ENCODE assay signal across 8 cellular contexts in the genomic region with DNA sequence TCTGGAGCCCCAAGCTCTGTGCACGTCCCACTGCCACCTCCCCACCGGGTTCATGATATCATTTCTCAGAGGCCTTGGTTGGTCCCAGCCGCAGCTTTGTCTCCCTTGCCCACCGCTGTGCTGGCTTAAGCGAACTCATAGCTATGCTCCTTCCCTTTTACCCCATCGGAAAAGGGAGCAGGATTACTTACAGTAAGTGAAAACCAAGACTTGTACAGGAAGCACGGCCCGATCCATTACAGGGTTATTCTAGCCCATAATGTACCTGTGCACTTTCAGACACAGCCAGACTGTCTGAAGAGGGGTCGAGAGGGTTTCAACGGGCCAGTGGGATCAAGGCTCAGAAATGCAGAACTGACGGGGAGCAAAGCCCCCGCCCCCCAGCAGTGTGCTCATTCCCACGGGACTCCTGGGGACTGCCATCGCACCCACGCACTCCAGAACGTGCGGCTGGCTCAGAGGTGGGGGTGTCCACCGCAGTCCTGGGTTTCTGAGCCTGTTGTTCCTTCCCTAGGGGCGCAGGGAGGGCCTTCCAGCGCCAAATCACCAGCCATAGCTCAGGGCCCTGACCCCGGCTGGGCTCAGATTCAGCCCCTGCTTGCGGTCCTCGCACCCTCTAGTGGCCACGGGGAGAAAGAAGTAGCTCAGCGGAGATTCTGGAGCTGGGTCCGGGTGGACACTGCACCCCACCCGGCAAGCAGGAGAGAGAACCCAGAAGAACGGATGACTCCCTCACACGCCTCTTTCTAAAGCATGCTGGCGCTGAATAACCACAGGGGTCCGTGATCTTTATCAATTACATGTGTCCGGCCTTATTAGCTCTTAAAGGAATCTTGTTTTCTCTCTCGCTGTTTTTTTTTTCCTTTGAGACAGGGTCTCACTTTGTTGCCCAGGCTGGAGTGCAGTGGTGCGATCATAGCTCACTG. TPM values are rescaled to one million over a fixed set of nuclear protein-coding genes. Genes with fewer than 3 reads are reported as not detected.
DNase-seq lines count a peak whose midpoint lies in the region; ATAC-seq and TF ChIP-seq lines count a peak whose summit lies in the region.

No MANE protein-coding gene starts in this region.

- H3K36me3 ChIP-seq in HEK293 (ENCODE audit: control insufficient read depth in 2 of 2, insufficient read depth in 1 of 2, low read length in 2 of 2) (no peaks in the 10 kb centered on the region), kidney epithelial cell (ENCODE audit: control insufficient read depth, insufficient read depth, low read length) (no peaks in the 10 kb centered on the region)

- no peaks in the 10 kb centered on the region for H3K9me3 ChIP-seq in HEK293 (ENCODE audit: control insufficient read depth, insufficient read depth, low read depth, low read length)

- DNase-seq in GM10266 (ENCODE audit: extremely low spot score) (peak; percentile 87), NCI-H1694 (lab: John Stamatoyannopoulos, UW) (peak; percentile 13), WTC11 (ENCODE audit: low spot score) (peak; percentile 92), cardiac fibroblast (ENCODE audit: low read depth in 2 of 2) (peak; percentile 68 to 74), kidney epithelial cell (ENCODE audit: low read depth) (peak; percentile 9)
- peak; percentile 35 to 60 (median 40) for DNase-seq in stimulated activated CD4-positive, alpha-beta T cell treated with anti-CD3 and anti-CD28 coated beads, Interleukin-1b, Interleukin-23, amount 100 ng/mL, for 24 hours (ENCODE audit: low read depth in 4 of 4, low spot score in 1 of 4)

- ATAC-seq in WTC11, result peak; percentile 88
- ATAC-seq in HG03025 (IDR thresholded peaks at IDR 0.05; ENCODE audit: low FRiP score, unreplicated experiment), result no peak

- TF ChIP-seq CTCF in GM10266 (IDR thresholded peaks at IDR 0.05; ENCODE audit: control insufficient read depth, insufficient read depth, low read depth, missing control alignments), result peak; percentile 84
- peak; percentile 86 for TF ChIP-seq CTCF in HEK293 (tag by site-specific recombination; IDR thresholded peaks at IDR 0.05)
- peak; percentile 80 for TF ChIP-seq CTCF in WTC11 (IDR thresholded peaks at IDR 0.05)
- TF ChIP-seq CTCF in cardiac fibroblast (IDR thresholded peaks at IDR 0.05; ENCODE audit: low read depth, low read length), result peak; percentile 95
- TF ChIP-seq CTCF in kidney epithelial cell (IDR thresholded peaks at IDR 0.05; ENCODE audit: insufficient read depth, low read length, poor library complexity, severe bottlenecking), result peak; percentile 96

- H3K27ac Mint-ChIP-seq in WTC11, result no peak overlapping the region

- H3K27me3 Mint-ChIP-seq in WTC11 (ENCODE audit: low read depth), result no peaks in the 10 kb centered on the region; the same call in none of the 2 replicates

- CTCF ChIA-PET in HEK293 (lab: Yijun Ruan, JAX), result interaction anchor here (0.6 to 2.5 kb wide), 53 partner anchors 9 to 441 kb away, joined by 3 to 18 read pairs (median 6); no protein-coding TSS in a partner anchor
- CTCF ChIA-PET in WTC11 (lab: Charles Lee), result interaction anchor here (0.6 to 8.9 kb wide), 72 partner anchors 10 to 419 kb away, joined by 3 to 436 read pairs (median 7); a partner anchor contains a TSS

- no peaks in the 10 kb centered on the region for H3K4me1 ChIP-seq in HEK293 (ENCODE audit: control insufficient read depth, insufficient read depth, low read length)

- peak overlapping the region; percentile 25; the same call in 1 of the 2 replicates for H3K4me3 Mint-ChIP-seq in WTC11

- POLR2A ChIA-PET in HEK293 (lab: Yijun Ruan, JAX), result interaction anchor here (0.5 to 2.2 kb wide), 8 partner anchors 12 to 349 kb away, joined by 3 to 7 read pairs (median 4); a partner anchor contains a TSS
- POLR2A ChIA-PET in WTC11 (lab: Charles Lee), result interaction anchor here (0.5 to 2.0 kb wide), 5 partner anchors 29 to 167 kb away, joined by 3 to 9 read pairs (median 4); a partner anchor contains a TSS

- H3K4me1 Mint-ChIP-seq in WTC11, result peaks cover 6% of the 10 kb centered on the region

- no peaks in the 10 kb centered on the region for H3K9me3 Mint-ChIP-seq in WTC11

- peaks cover 3% of the 10 kb centered on the region for H3K27me3 ChIP-seq in kidney epithelial cell (ENCODE audit: control insufficient read depth, insufficient read depth, low read length)

- no peak overlapping the region for H3K27ac ChIP-seq in HEK293 (ENCODE audit: extremely low read depth, low read depth, low read length)

- no peaks in the 10 kb centered on the region for H3K36me3 Mint-ChIP-seq in WTC11

- H3K4me3 ChIP-seq in HEK293 (ENCODE audit: low read depth, low read length), result no peak overlapping the region
- H3K4me3 ChIP-seq in cardiac fibroblast (replicated peaks in 1 of 2; ENCODE audit: low read depth in 2 of 2, low read length in 2 of 2), result peak overlapping the region in 1 of 2 donors; percentile 30
- peak overlapping the region; percentile 27 for H3K4me3 ChIP-seq in kidney epithelial cell (ENCODE audit: low read depth, low read length)

TF ChIP-seq in HEK293, 187 proteins besides CTCF, POLR2A, EP300 and RAD21 (continues in another document):
- TF ChIP-seq, protein P1, sequence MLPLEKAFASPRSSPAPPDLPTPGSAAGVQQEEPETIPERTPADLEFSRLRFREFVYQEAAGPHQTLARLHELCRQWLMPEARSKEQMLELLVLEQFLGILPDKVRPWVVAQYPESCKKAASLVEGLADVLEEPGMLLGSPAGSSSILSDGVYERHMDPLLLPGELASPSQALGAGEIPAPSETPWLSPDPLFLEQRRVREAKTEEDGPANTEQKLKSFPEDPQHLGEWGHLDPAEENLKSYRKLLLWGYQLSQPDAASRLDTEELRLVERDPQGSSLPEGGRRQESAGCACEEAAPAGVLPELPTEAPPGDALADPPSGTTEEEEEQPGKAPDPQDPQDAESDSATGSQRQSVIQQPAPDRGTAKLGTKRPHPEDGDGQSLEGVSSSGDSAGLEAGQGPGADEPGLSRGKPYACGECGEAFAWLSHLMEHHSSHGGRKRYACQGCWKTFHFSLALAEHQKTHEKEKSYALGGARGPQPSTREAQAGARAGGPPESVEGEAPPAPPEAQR (tag by site-specific recombination; IDR thresholded peaks at IDR 0.05), result no peak
- no peak for TF ChIP-seq ZNF19 (tag by site-specific recombination; IDR thresholded peaks at IDR 0.05; ENCODE audit: low read depth)
- no peak for TF ChIP-seq ZFP41 (tag by site-specific recombination; IDR thresholded peaks at IDR 0.05; ENCODE audit: borderline replicate concordance)
- TF ChIP-seq ZNF654 (tag by site-specific recombination; IDR thresholded peaks at IDR 0.05; ENCODE audit: low read depth), result peak; percentile 61
- 0 out of 2 replicates have a peak, but pooled peaks have one; percentile 18 for TF ChIP-seq GLIS2 (tag by site-specific recombination; IDR thresholded peaks at IDR 0.05)
- TF ChIP-seq ZNF548 (tag by site-specific recombination; IDR thresholded peaks at IDR 0.05), result no peak

TF ChIP-seq in WTC11, 78 proteins besides CTCF, POLR2A, EP300 and RAD21 (continues in another document):
- TF ChIP-seq ZNF671 (CRISPR knock-in tag; IDR thresholded peaks at IDR 0.05) (no peak), TEAD1 (CRISPR knock-in tag; IDR thresholded peaks at IDR 0.05) (0 out of 2 replicates have a peak, but pooled peaks have one; percentile 29), ZBTB21 (CRISPR knock-in tag; IDR thresholded peaks at IDR 0.05; ENCODE audit: borderline replicate concordance) (no peak), ZNF263 (CRISPR knock-in tag; IDR thresholded peaks at IDR 0.05; ENCODE audit: low read depth) (no peak), CBFB (CRISPR knock-in tag; IDR thresholded peaks at IDR 0.05; ENCODE audit: low read depth) (no peak), FOXP1 (CRISPR knock-in tag; IDR thresholded peaks at IDR 0.05; ENCODE audit: borderline replicate concordance) (no peak), ZNF423 (CRISPR knock-in tag; IDR thresholded peaks at IDR 0.05) (no peak)
- TF ChIP-seq, protein P2, sequence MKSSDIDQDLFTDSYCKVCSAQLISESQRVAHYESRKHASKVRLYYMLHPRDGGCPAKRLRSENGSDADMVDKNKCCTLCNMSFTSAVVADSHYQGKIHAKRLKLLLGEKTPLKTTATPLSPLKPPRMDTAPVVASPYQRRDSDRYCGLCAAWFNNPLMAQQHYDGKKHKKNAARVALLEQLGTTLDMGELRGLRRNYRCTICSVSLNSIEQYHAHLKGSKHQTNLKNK (CRISPR knock-in tag; IDR thresholded peaks at IDR 0.05), result no peak
- TF ChIP-seq, protein P3, sequence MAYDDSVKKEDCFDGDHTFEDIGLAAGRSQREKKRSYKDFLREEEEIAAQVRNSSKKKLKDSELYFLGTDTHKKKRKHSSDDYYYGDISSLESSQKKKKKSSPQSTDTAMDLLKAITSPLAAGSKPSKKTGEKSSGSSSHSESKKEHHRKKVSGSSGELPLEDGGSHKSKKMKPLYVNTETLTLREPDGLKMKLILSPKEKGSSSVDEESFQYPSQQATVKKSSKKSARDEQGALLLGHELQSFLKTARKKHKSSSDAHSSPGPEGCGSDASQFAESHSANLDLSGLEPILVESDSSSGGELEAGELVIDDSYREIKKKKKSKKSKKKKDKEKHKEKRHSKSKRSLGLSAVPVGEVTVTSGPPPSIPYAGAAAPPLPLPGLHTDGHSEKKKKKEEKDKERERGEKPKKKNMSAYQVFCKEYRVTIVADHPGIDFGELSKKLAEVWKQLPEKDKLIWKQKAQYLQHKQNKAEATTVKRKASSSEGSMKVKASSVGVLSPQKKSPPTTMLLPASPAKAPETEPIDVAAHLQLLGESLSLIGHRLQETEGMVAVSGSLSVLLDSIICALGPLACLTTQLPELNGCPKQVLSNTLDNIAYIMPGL (CRISPR knock-in tag; IDR thresholded peaks at IDR 0.05), result peak; percentile 68; the same call in 1 of the 2 replicates
- TF ChIP-seq, protein P4, sequence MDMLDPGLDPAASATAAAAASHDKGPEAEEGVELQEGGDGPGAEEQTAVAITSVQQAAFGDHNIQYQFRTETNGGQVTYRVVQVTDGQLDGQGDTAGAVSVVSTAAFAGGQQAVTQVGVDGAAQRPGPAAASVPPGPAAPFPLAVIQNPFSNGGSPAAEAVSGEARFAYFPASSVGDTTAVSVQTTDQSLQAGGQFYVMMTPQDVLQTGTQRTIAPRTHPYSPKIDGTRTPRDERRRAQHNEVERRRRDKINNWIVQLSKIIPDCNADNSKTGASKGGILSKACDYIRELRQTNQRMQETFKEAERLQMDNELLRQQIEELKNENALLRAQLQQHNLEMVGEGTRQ (CRISPR knock-in tag; IDR thresholded peaks at IDR 0.05), result no peak

RNA-seq across cellular contexts. Expression of a gene that starts 44.9 kb away (rescaled TPM):
- 153 to 211 TPM (median 161 TPM) in 3 replicates for total RNA-seq in WTC11 (2021)
- total RNA-seq in kidney epithelial cell, result 66.9 and 72.2 TPM in 2 replicates

Comparison
In these comparisons a context has a peak if more than half of its experiments do, and no peak if none do; other contexts are left out.
1. DNase-seq: peak in every context shown above with its lines; median percentile 92 in WTC11; 87 in GM10266; 71 in cardiac fibroblast; 40 in stimulated activated CD4-positive, alpha-beta T cell treated with anti-CD3 and anti-CD28 coated beads, Interleukin-1b, Interleukin-23, amount 100 ng/mL, for 24 hours; 13 in NCI-H1694; 9 in kidney epithelial cell.